Comparison of ENCODE assay signal across 15 cellular contexts in genomic region chr3:64083588-64083974, GRCh38.
"Had no signal": no experiment of that assay in that cellular context is flagged by ENCODE, and none has a peak within 500 bp of the region (broad histone marks: within the 10 kb centered on the region; RNA-seq: fewer than 3 reads in every experiment).

No MANE protein-coding gene starts in this region.

- H3K4me3 Mint-ChIP-seq: activated CD8-positive, alpha-beta T cell treated with anti-CD3 and anti-CD28 coated beads, Interleukin-2, amount 10 ng/mL, durations not matched to agents 7 days and 5 days; dendritic cell treated with granulocyte-macrophage colony-stimulating factor and Interleukin-4, amounts not matched to agents 40 ng/mL and 50 ng/mL, for 4 days; endodermal cell; memory B cell; stimulated activated naive CD8-positive, alpha-beta T cell treated with anti-CD3 and anti-CD28 coated beads, Interleukin-15, amount 100 ng/mL, for 72 hours; T-cell had no signal

- H3K4me1 Mint-ChIP-seq: stimulated activated naive CD8-positive, alpha-beta T cell treated with anti-CD3 and anti-CD28 coated beads, Interleukin-15, amount 100 ng/mL, for 72 hours; T-cell had no signal

- H2AFZ ChIP-seq: parathyroid adenoma had no signal

- H3K9me3 Mint-ChIP-seq: dendritic cell treated with granulocyte-macrophage colony-stimulating factor and Interleukin-4, amounts not matched to agents 40 ng/mL and 50 ng/mL, for 4 days; endodermal cell; memory B cell; stimulated activated naive CD8-positive, alpha-beta T cell treated with anti-CD3 and anti-CD28 coated beads, Interleukin-15, amount 100 ng/mL, for 72 hours; T-cell had no signal

- H3K27me3 Mint-ChIP-seq: dendritic cell treated with granulocyte-macrophage colony-stimulating factor and Interleukin-4, amounts not matched to agents 40 ng/mL and 50 ng/mL, for 4 days had no signal

- H3K79me2 ChIP-seq: parathyroid adenoma had no signal

- H3K27ac Mint-ChIP-seq: activated CD8-positive, alpha-beta T cell treated with anti-CD3 and anti-CD28 coated beads, Interleukin-2, amount 10 ng/mL, durations not matched to agents 7 days and 5 days; dendritic cell treated with granulocyte-macrophage colony-stimulating factor and Interleukin-4, amounts not matched to agents 40 ng/mL and 50 ng/mL, for 4 days; endodermal cell; memory B cell; stimulated activated naive CD8-positive, alpha-beta T cell treated with anti-CD3 and anti-CD28 coated beads, Interleukin-15, amount 100 ng/mL, for 72 hours; T-cell had no signal

- H3K36me3 Mint-ChIP-seq: memory B cell, T-cell had no signal

- H3K4me3 ChIP-seq: testis had no signal

- H3K27ac ChIP-seq: parathyroid adenoma, testis, WERI-Rb-1 had no signal

- DNase-seq: activated CD4-positive, alpha-beta T cell treated with anti-CD3 and anti-CD28 coated beads for 4 hours; activated CD8-positive, alpha-beta memory T cell treated with anti-CD3 and anti-CD28 coated beads, Interleukin-2, amount 50 U/mL, for 48 hours; activated CD8-positive, alpha-beta T cell treated with anti-CD3 and anti-CD28 coated beads, Interleukin-2, amount 10 ng/mL, durations not matched to agents 7 days and 5 days; central memory CD4-positive, alpha-beta T cell; endodermal cell; glutamatergic neuron; stimulated activated CD4-positive, alpha-beta T cell treated with anti-CD3 and anti-CD28 coated beads, Interleukin-4, amount 100 ng/mL, for 4 hours; stimulated activated naive CD8-positive, alpha-beta T cell treated with anti-CD3 and anti-CD28 coated beads, Interleukin-15, amount 100 ng/mL, for 72 hours; T-cell; testis; WERI-Rb-1 had no signal

- H3K36me3 ChIP-seq: WERI-Rb-1 had no signal

- H3K4me1 ChIP-seq: testis had no signal

- H3K27me3 ChIP-seq: testis had no signal

- H3K9me3 ChIP-seq: testis had no signal

- ATAC-seq: activated CD8-positive, alpha-beta T cell treated with anti-CD3 and anti-CD28 coated beads, Interleukin-2, amount 10 ng/mL, durations not matched to agents 7 days and 5 days; left lobe of liver; stimulated activated naive CD8-positive, alpha-beta T cell treated with anti-CD3 and anti-CD28 coated beads, Interleukin-15, amount 100 ng/mL, for 72 hours; T-cell had no signal
